In the genomic region with DNA sequence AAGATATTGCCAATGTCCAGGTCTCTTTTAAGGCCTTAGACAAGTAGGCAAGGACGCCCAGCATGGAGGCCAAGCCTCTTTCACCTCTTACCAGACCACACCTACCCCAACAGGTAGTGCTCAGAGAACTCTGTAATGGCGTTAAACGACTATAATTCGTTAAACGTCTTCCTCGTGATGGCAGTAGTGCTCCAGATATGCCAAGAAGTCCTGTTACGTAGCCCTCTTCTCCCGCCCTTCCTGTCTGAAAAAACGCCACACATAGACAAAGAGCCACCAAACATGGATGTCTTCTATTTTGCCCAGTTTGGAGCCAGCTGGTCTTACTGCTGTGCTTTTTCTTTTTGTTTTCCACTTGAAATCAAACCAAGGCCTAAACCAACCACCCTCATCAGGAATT, we compare ENCODE assay signal across 8 cellular contexts.
DNase-seq lines count a peak whose midpoint lies in the region; ATAC-seq and TF ChIP-seq lines count a peak whose summit lies in the region.
"Had no signal": no experiment of that assay in that cellular context is flagged by ENCODE, and none has a peak within 500 bp of the region (broad histone marks: within the 10 kb centered on the region; RNA-seq: fewer than 3 reads in every experiment).

No MANE protein-coding gene starts in this region.

- H3K36me3 ChIP-seq in breast epithelium (no peaks in the 10 kb centered on the region), ovary (no peaks in the 10 kb centered on the region)

- H3K4me3 ChIP-seq in breast epithelium = peak overlapping the region in 2 of 3 donors; percentile 33 to 36
- no peak overlapping the region for H3K4me3 ChIP-seq in ovary

- H3K9me3 ChIP-seq in breast epithelium = no peaks in the 10 kb centered on the region
- H3K9me3 ChIP-seq in ovary = no peaks in the 10 kb centered on the region

- no peaks in the 10 kb centered on the region for H3K27me3 ChIP-seq in breast epithelium
- no peaks in the 10 kb centered on the region for H3K27me3 ChIP-seq in ovary

- peak; percentile 83 for ATAC-seq in GM18907 (IDR thresholded peaks at IDR 0.05; ENCODE audit: unreplicated experiment)
- peak; percentile 67 for ATAC-seq in HG03378 (IDR thresholded peaks at IDR 0.05; ENCODE audit: unreplicated experiment)

- 33 to 64% (median 45%) methylated on average over 9 of the region's 9 CpGs for WGBS in ovary, 3 donors

- peak in 2 of 3 donors; percentile 17 to 52 for TF ChIP-seq CTCF in breast epithelium (IDR thresholded peaks at IDR 0.05)
- TF ChIP-seq CTCF in ovary (IDR thresholded peaks at IDR 0.05) = peak in 2 of 3 donors; percentile 47 to 50

- intact Hi-C loops in breast epithelium (cut with DNase I; ENCODE audit: low total_unique reads) = no loop called here
- intact Hi-C loops in ovary (cut with DNase I) = no loop called here

- no peak overlapping the region for H3K27ac ChIP-seq in breast epithelium
- H3K27ac ChIP-seq in ovary = peak overlapping the region in 1 of 2 donors; percentile 42

- peak in 1 of 2 donors; percentile 87 for DNase-seq in breast epithelium (ENCODE audit: low spot score in 2 of 2)
- peak; percentile 71 to 91 (median 88) for DNase-seq in ovary
- no peak for DNase-seq in stimulated activated CD4-positive, alpha-beta T cell treated with anti-CD3 and anti-CD28 coated beads, Interleukin-15, amount 100 ng/mL, for 24 hours
- DNase-seq in cerebellum (ENCODE audit: low spot score) = no peak
- no peak for DNase-seq in HuH-7.5 (ENCODE audit: low spot score)
- DNase-seq: NCI-H1092 had no signal

- H3K4me1 ChIP-seq in breast epithelium = no peaks in the 10 kb centered on the region
- no peaks in the 10 kb centered on the region for H3K4me1 ChIP-seq in ovary (ENCODE audit: insufficient read depth)

- TF ChIP-seq POLR2A in breast epithelium (IDR thresholded peaks at IDR 0.05) (no peak), ovary (IDR thresholded peaks at IDR 0.05) (no peak)

- TF ChIP-seq EP300 in ovary (IDR thresholded peaks at IDR 0.05) = no peak

Comparison
In these comparisons a context has a peak if more than half of its experiments do, and no peak if none do; other contexts are left out.
1. DNase-seq: peak in ovary (5 of 5); none in stimulated activated CD4-positive, alpha-beta T cell treated with anti-CD3 and anti-CD28 coated beads, Interleukin-15, amount 100 ng/mL, for 24 hours (single experiment), cerebellum (single experiment) and HuH-7.5 (single experiment).